27 cellular contexts compared by ENCODE assay signal in the genomic region with DNA sequence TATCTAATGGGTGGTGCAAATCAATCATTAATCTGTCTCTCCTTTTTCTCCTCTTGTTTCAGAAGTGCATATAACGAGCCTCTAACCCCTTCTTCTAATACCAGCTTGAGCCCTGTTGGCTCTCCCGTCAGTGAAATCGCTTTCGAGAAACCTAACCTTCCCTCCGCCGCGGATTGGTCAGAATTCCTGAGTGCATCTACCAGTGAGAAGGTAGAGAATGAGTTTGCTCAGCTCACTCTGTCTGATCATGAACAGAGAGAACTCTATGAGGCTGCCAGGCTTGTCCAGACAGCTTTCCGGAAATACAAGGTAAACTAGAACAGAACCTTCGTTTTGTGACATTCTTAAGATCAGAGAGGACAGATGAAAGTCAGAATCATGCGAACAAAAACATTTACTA. TPM values are rescaled to one million over a fixed set of nuclear protein-coding genes. Genes with fewer than 3 reads are reported as not detected.
DNase-seq lines count a peak whose midpoint lies in the region; ATAC-seq, FAIRE-seq and TF ChIP-seq lines count a peak whose summit lies in the region.
"Had no signal": no experiment of that assay in that cellular context is flagged by ENCODE, and none has a peak within 500 bp of the region (broad histone marks: within the 10 kb centered on the region; RNA-seq: fewer than 3 reads in every experiment).

No MANE protein-coding gene starts in this region.

- H3K4me1 ChIP-seq in pancreas, result no peaks in the 10 kb centered on the region
- H3K4me1 ChIP-seq: right atrium auricular region had no signal

- no peak overlapping the region for H3K4me3 Mint-ChIP-seq in activated CD8-positive, alpha-beta T cell treated with anti-CD3 and anti-CD28 coated beads, Interleukin-2, amount 10 ng/mL, durations not matched to agents 7 days and 5 days
- no peak overlapping the region for H3K4me3 Mint-ChIP-seq in activated CD8-positive, alpha-beta T cell treated with anti-CD3 and anti-CD28 coated beads for 36 hours
- H3K4me3 Mint-ChIP-seq in activated CD4-positive, alpha-beta T cell treated with anti-CD3 and anti-CD28 coated beads, Interleukin-2, amount 10 ng/mL, durations not matched to agents 24 days and 14 days, result no peak overlapping the region
- H3K4me3 Mint-ChIP-seq: activated B cell treated with CpG ODN at 0.5 μM for 24 hours; activated naive CD4-positive, alpha-beta T cell treated with anti-CD3 and anti-CD28 coated beads, Interleukin-2, amount 50 U/mL, for 24 hours; endodermal cell; nephron had no signal

- no peak for TF ChIP-seq CTCF in activated CD8-positive, alpha-beta T cell treated with anti-CD3 and anti-CD28 coated beads for 36 hours (IDR thresholded peaks at IDR 0.05)
- TF ChIP-seq CTCF in pancreas (IDR thresholded peaks at IDR 0.05), result no peak

- POLR2A ChIA-PET in activated CD8-positive, alpha-beta T cell treated with anti-CD3 and anti-CD28 coated beads, Interleukin-2, amount 10 ng/mL, durations not matched to agents 7 days and 5 days (lab: Charles Lee), result no interaction called here
- POLR2A ChIA-PET in activated CD8-positive, alpha-beta T cell treated with anti-CD3 and anti-CD28 coated beads for 36 hours (lab: Charles Lee), result no interaction called here

- CTCF ChIA-PET in activated CD8-positive, alpha-beta T cell treated with anti-CD3 and anti-CD28 coated beads, Interleukin-2, amount 10 ng/mL, durations not matched to agents 7 days and 5 days (lab: Charles Lee), result interaction anchor here (0.6 to 10.7 kb wide), 3 partner anchors 58 to 270 kb away, joined by 3 to 515 read pairs (median 3); no protein-coding TSS in a partner anchor
- CTCF ChIA-PET in activated CD8-positive, alpha-beta T cell treated with anti-CD3 and anti-CD28 coated beads for 36 hours (lab: Charles Lee), result interaction anchor here (11.4 kb wide), 1 partner anchor 73 kb away, joined by 589 read pairs; no protein-coding TSS in a partner anchor

- H3K27ac ChIP-seq in pancreas, result peak overlapping the region in 1 of 4 donors; percentile 14
- H3K27ac ChIP-seq: 22Rv1, ovary, right atrium auricular region had no signal

- 68 to 75% methylated on average over 10 of the region's 10 CpGs for WGBS in pancreas, 2 donors

- H3K27ac Mint-ChIP-seq in activated CD8-positive, alpha-beta T cell treated with anti-CD3 and anti-CD28 coated beads, Interleukin-2, amount 10 ng/mL, durations not matched to agents 7 days and 5 days, result no peak overlapping the region
- H3K27ac Mint-ChIP-seq in activated CD8-positive, alpha-beta T cell treated with anti-CD3 and anti-CD28 coated beads for 36 hours, result no peak overlapping the region
- H3K27ac Mint-ChIP-seq in activated CD4-positive, alpha-beta T cell treated with anti-CD3 and anti-CD28 coated beads, Interleukin-2, amount 10 ng/mL, durations not matched to agents 24 days and 14 days, result no peak overlapping the region
- H3K27ac Mint-ChIP-seq: activated B cell treated with CpG ODN at 0.5 μM for 24 hours; activated naive CD4-positive, alpha-beta T cell treated with anti-CD3 and anti-CD28 coated beads, Interleukin-2, amount 50 U/mL, for 24 hours; endodermal cell; nephron had no signal

- DNase-seq in activated CD8-positive, alpha-beta T cell treated with anti-CD3 and anti-CD28 coated beads, Interleukin-2, amount 10 ng/mL, durations not matched to agents 7 days and 5 days, result peak; percentile 8
- DNase-seq in activated CD8-positive, alpha-beta T cell treated with anti-CD3 and anti-CD28 coated beads for 36 hours, result no peak
- DNase-seq in pancreas (peak in 2 of 6 donors; percentile 15 to 22), DMS79 (lab: John Stamatoyannopoulos, UW) (no peak), HT-29 (ENCODE audit: low spot score) (no peak)
- DNase-seq in activated CD4-positive, alpha-beta T cell treated with anti-CD3 and anti-CD28 coated beads, Interleukin-2, amount 10 ng/mL, durations not matched to agents 24 days and 14 days, result no peak
- DNase-seq: activated B cell treated with CpG ODN at 0.5 μM for 24 hours; activated CD4-positive, alpha-beta T cell treated with anti-CD3 and anti-CD28 coated beads, Interleukin-2, amount 50 U/mL, for 4 hours; activated CD8-positive, alpha-beta memory T cell treated with anti-CD3 and anti-CD28 coated beads, Interleukin-2, amount 50 U/mL, for 4 hours; cortex of kidney; endodermal cell; Kasumi-1; NCI-H1048; NCI-H187; NCI-H524 treated with DMSO at 0.1 percent for 48 hours; ovary; SIG-M5; SW 1271; T1000; trophoblast cell had no signal

- H3K27me3 ChIP-seq in pancreas, result no peaks in the 10 kb centered on the region
- H3K27me3 ChIP-seq: ovary, right atrium auricular region had no signal

- H3K36me3 ChIP-seq in pancreas, result no peaks in the 10 kb centered on the region
- H3K36me3 ChIP-seq: ovary, right atrium auricular region had no signal

- intact Hi-C loops in activated CD8-positive, alpha-beta T cell treated with anti-CD3 and anti-CD28 coated beads for 36 hours (cut with micrococcal nuclease), result no loop called here
- intact Hi-C loops in pancreas (cut with DNase I), result no loop called here
- intact Hi-C loops in activated CD4-positive, alpha-beta T cell treated with anti-CD3 and anti-CD28 coated beads, Interleukin-2, amount 10 ng/mL, durations not matched to agents 24 days and 14 days (cut with micrococcal nuclease), result no loop called here

- FAIRE-seq in pancreas (lab: Jason Lieb, UNC), result no peak
- FAIRE-seq: GM18507 had no signal

- H3K9me3 Mint-ChIP-seq in activated CD8-positive, alpha-beta T cell treated with anti-CD3 and anti-CD28 coated beads, Interleukin-2, amount 10 ng/mL, durations not matched to agents 7 days and 5 days (ENCODE audit: insufficient read depth), result no peaks in the 10 kb centered on the region
- H3K9me3 Mint-ChIP-seq in activated CD8-positive, alpha-beta T cell treated with anti-CD3 and anti-CD28 coated beads for 36 hours, result no peaks in the 10 kb centered on the region
- no peaks in the 10 kb centered on the region for H3K9me3 Mint-ChIP-seq in activated CD4-positive, alpha-beta T cell treated with anti-CD3 and anti-CD28 coated beads, Interleukin-2, amount 10 ng/mL, durations not matched to agents 24 days and 14 days
- H3K9me3 Mint-ChIP-seq: activated B cell treated with CpG ODN at 0.5 μM for 24 hours; activated naive CD4-positive, alpha-beta T cell treated with anti-CD3 and anti-CD28 coated beads, Interleukin-2, amount 50 U/mL, for 24 hours; endodermal cell; nephron had no signal

- no peak for ATAC-seq in activated CD8-positive, alpha-beta T cell treated with anti-CD3 and anti-CD28 coated beads, Interleukin-2, amount 10 ng/mL, durations not matched to agents 7 days and 5 days
- ATAC-seq in activated CD8-positive, alpha-beta T cell treated with anti-CD3 and anti-CD28 coated beads for 36 hours, result no peak
- ATAC-seq in esophagus mucosa (peak; percentile 98), pancreas (peak in 3 of 4 donors; percentile 62 to 77 (median 76)), HG02973 (IDR thresholded peaks at IDR 0.05; ENCODE audit: unreplicated experiment) (no peak)

- H3K9me3 ChIP-seq in pancreas, result no peaks in the 10 kb centered on the region
- H3K9me3 ChIP-seq: ovary, right atrium auricular region had no signal

- H3K4me3 ChIP-seq in pancreas, result no peak overlapping the region
- H3K4me3 ChIP-seq: ovary, right atrium auricular region had no signal

- peaks cover 3% of the 10 kb centered on the region for H3K4me1 Mint-ChIP-seq in activated CD8-positive, alpha-beta T cell treated with anti-CD3 and anti-CD28 coated beads, Interleukin-2, amount 10 ng/mL, durations not matched to agents 7 days and 5 days (ENCODE audit: low read depth)
- no peaks in the 10 kb centered on the region for H3K4me1 Mint-ChIP-seq in activated CD8-positive, alpha-beta T cell treated with anti-CD3 and anti-CD28 coated beads for 36 hours (ENCODE audit: low read depth)
- no peaks in the 10 kb centered on the region for H3K4me1 Mint-ChIP-seq in activated CD4-positive, alpha-beta T cell treated with anti-CD3 and anti-CD28 coated beads, Interleukin-2, amount 10 ng/mL, durations not matched to agents 24 days and 14 days
- H3K4me1 Mint-ChIP-seq: activated B cell treated with CpG ODN at 0.5 μM for 24 hours; activated naive CD4-positive, alpha-beta T cell treated with anti-CD3 and anti-CD28 coated beads, Interleukin-2, amount 50 U/mL, for 24 hours; nephron had no signal

- H3K27me3 Mint-ChIP-seq in activated CD8-positive, alpha-beta T cell treated with anti-CD3 and anti-CD28 coated beads, Interleukin-2, amount 10 ng/mL, durations not matched to agents 7 days and 5 days (ENCODE audit: low read depth), result peaks cover 3% of the 10 kb centered on the region
- H3K27me3 Mint-ChIP-seq in activated CD8-positive, alpha-beta T cell treated with anti-CD3 and anti-CD28 coated beads for 36 hours, result no peaks in the 10 kb centered on the region
- H3K27me3 Mint-ChIP-seq in activated CD4-positive, alpha-beta T cell treated with anti-CD3 and anti-CD28 coated beads, Interleukin-2, amount 10 ng/mL, durations not matched to agents 24 days and 14 days, result no peaks in the 10 kb centered on the region
- H3K27me3 Mint-ChIP-seq: activated B cell treated with CpG ODN at 0.5 μM for 24 hours; activated naive CD4-positive, alpha-beta T cell treated with anti-CD3 and anti-CD28 coated beads, Interleukin-2, amount 50 U/mL, for 24 hours had no signal

- H3K36me3 Mint-ChIP-seq in activated CD8-positive, alpha-beta T cell treated with anti-CD3 and anti-CD28 coated beads, Interleukin-2, amount 10 ng/mL, durations not matched to agents 7 days and 5 days (ENCODE audit: low read depth), result no peaks in the 10 kb centered on the region
- H3K36me3 Mint-ChIP-seq in activated CD8-positive, alpha-beta T cell treated with anti-CD3 and anti-CD28 coated beads for 36 hours (ENCODE audit: low read depth), result no peaks in the 10 kb centered on the region
- H3K36me3 Mint-ChIP-seq in activated CD4-positive, alpha-beta T cell treated with anti-CD3 and anti-CD28 coated beads, Interleukin-2, amount 10 ng/mL, durations not matched to agents 24 days and 14 days (ENCODE audit: low read depth), result no peaks in the 10 kb centered on the region
- H3K36me3 Mint-ChIP-seq: activated naive CD4-positive, alpha-beta T cell treated with anti-CD3 and anti-CD28 coated beads, Interleukin-2, amount 50 U/mL, for 24 hours had no signal

RNA-seq across cellular contexts. Expression of a gene that starts 25.3 kb away (rescaled TPM):
- 10 to 100 TPM; 32.0 to 33.7 TPM for total RNA-seq in activated CD8-positive, alpha-beta T cell treated with anti-CD3 and anti-CD28 coated beads, Interleukin-2, amount 10 ng/mL, durations not matched to agents 7 days and 5 days
- 10 to 100 TPM; 13.2 to 20.9 TPM for total RNA-seq in activated CD8-positive, alpha-beta T cell treated with anti-CD3 and anti-CD28 coated beads for 36 hours
- total RNA-seq in esophagus mucosa (76.0 TPM), pancreas (10 to 100 TPM; 11.7 to 39.1 (median 22.0) TPM)
- polyA plus RNA-seq in pancreas, result 10 to 100 TPM; 15.1 to 33.6 TPM
- total RNA-seq in HT-29 (2014; rRNA removed; shearing (Covaris generic)), result 49.2 and 50.7 TPM in 2 replicates
- 23.8 and 24.7 TPM in 2 replicates for total RNA-seq in activated CD4-positive, alpha-beta T cell treated with anti-CD3 and anti-CD28 coated beads, Interleukin-2, amount 10 ng/mL, durations not matched to agents 24 days and 14 days

RNA-seq across cellular contexts. Expression of a gene that starts 38.3 kb away (rescaled TPM):
- total RNA-seq in activated CD8-positive, alpha-beta T cell treated with anti-CD3 and anti-CD28 coated beads, Interleukin-2, amount 10 ng/mL, durations not matched to agents 7 days and 5 days, result 1 to 10 TPM in 1 of 2 experiments, under 1 TPM in 1; 0.97 to 1.2 TPM
- 1 to 10 TPM; 2.1 to 2.4 TPM for total RNA-seq in activated CD8-positive, alpha-beta T cell treated with anti-CD3 and anti-CD28 coated beads for 36 hours
- total RNA-seq in esophagus mucosa (12.5 TPM), pancreas (10 to 100 TPM in 3 of 6 donors, 1 to 10 TPM in 3; 4.6 to 13.9 (median 9.6) TPM)
- 10 to 100 TPM in 1 of 2 donors, 1 to 10 TPM in 1; 6.4 to 11.8 TPM for polyA plus RNA-seq in pancreas
- total RNA-seq in HT-29 (2014; rRNA removed; shearing (Covaris generic)), result 3.2 and 3.9 TPM in 2 replicates
- 4.2 and 4.8 TPM in 2 replicates for total RNA-seq in activated CD4-positive, alpha-beta T cell treated with anti-CD3 and anti-CD28 coated beads, Interleukin-2, amount 10 ng/mL, durations not matched to agents 24 days and 14 days

Comparison
In these comparisons a context has a peak if more than half of its experiments do, and no peak if none do; other contexts are left out.
1. ATAC-seq: peak in esophagus mucosa (single experiment) and pancreas (3 of 4); none in activated CD8-positive, alpha-beta T cell treated with anti-CD3 and anti-CD28 coated beads, Interleukin-2, amount 10 ng/mL, durations not matched to agents 7 days and 5 days (single experiment), activated CD8-positive, alpha-beta T cell treated with anti-CD3 and anti-CD28 coated beads for 36 hours (single experiment) and HG02973 (single experiment).